In the genomic region with DNA sequence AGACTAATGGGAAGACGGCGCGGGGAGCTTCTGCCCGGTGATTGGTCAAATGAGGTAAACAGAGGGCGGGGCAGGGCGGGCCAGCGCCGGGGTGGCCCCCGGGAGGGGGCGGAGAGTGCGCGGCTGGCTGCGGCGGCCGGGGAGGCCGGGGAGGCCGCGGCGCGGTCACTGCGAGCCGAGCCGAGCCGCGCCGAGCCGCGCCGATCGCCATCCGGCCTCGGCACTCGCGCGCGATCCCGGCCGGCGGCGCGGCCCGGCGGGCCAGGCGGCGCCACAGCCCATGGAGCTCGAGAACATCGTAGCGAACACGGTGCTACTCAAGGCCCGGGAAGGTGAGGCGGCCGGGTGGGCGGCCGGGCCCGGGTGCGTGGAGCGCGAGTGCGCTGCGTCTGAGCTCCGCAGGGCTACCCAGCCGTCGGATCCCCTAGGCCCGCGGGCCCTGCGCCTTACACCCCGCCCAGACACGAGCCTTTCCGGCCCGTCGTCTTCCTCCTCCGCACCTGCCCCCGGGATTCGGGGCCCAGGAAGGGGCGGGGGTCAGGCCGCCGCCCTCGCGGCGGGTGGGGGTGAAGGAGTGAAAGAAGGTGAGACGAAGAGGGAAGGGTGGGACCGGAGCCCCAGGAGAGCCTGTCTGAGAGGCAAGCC, we compare ENCODE assay signal across 8 cellular contexts. TPM values are rescaled to one million over a fixed set of nuclear protein-coding genes. Genes with fewer than 3 reads are reported as not detected.
DNase-seq lines count a peak whose midpoint lies in the region; ATAC-seq and TF ChIP-seq lines count a peak whose summit lies in the region.

GRK6 (plus strand) TSS at position 111 of the 645 bp plus-strand sequence; CDS start at position 281, 170 bp downstream.

- H3K4me2 ChIP-seq in fibroblast of lung (ENCODE audit: extremely low read depth, insufficient read depth, low read length): peak within 1 kb of the TSS; percentile 99
- peak within 1 kb of the TSS; percentile 77 for H3K4me2 ChIP-seq in neural cell (ENCODE audit: low read length)

- DNase-seq in GM13977 (ENCODE audit: low spot score) (peak; percentile 57), HFFc6 (no peak), NCI-H69 (lab: John Stamatoyannopoulos, UW) (peak; percentile 76), fibroblast of lung (ENCODE audit: low read depth in 2 of 2) (no peak), NCI-H1436 treated with DMSO at 0.1 percent for 48 hours (lab: John Stamatoyannopoulos, UW) (no peak)
- DNase-seq in activated T-cell treated with anti-CD3 and anti-CD28 coated beads, Interleukin-2, amount 50 U/mL, for 72 hours: peak; percentile 74 to 78

- H3K4me3 Mint-ChIP-seq in HFFc6: peak within 1 kb of the TSS; percentile 90
- peak within 1 kb of the TSS; percentile 93 to 95 for H3K4me3 Mint-ChIP-seq in activated T-cell treated with anti-CD3 and anti-CD28 coated beads, Interleukin-2, amount 50 U/mL, for 72 hours

- peak within 1 kb of the TSS; percentile 86 for H2AFZ ChIP-seq in fibroblast of lung (ENCODE audit: low read length)
- peak within 1 kb of the TSS; percentile 73 for H2AFZ ChIP-seq in neural cell (ENCODE audit: low read depth, low read length)

- H3K27ac ChIP-seq in fibroblast of lung (ENCODE audit: insufficient read depth, low read length) (peak within 1 kb of the TSS; percentile 91), neural cell (ENCODE audit: low read length) (peak within 1 kb of the TSS; percentile 88)

- H3K4me1 Mint-ChIP-seq in HFFc6 (ENCODE audit: low read depth): peaks cover 27% of the 10 kb centered on the region
- H3K4me1 Mint-ChIP-seq in activated T-cell treated with anti-CD3 and anti-CD28 coated beads, Interleukin-2, amount 50 U/mL, for 72 hours (ENCODE audit: low read depth): peaks cover 50% of the 10 kb centered on the region

- no peaks in the 10 kb centered on the region for H3F3A ChIP-seq in neural cell (ENCODE audit: insufficient read depth, low read length, poor library complexity, severe bottlenecking)

- H3K36me3 ChIP-seq in fibroblast of lung (ENCODE audit: control insufficient read depth, insufficient read depth, low read length) (peaks cover 5% of the 10 kb centered on the region), neural cell (ENCODE audit: insufficient read depth, low read length) (no peaks in the 10 kb centered on the region)

- no peaks in the 10 kb centered on the region for H3K9me3 Mint-ChIP-seq in HFFc6
- H3K9me3 Mint-ChIP-seq in activated T-cell treated with anti-CD3 and anti-CD28 coated beads, Interleukin-2, amount 50 U/mL, for 72 hours: no peaks in the 10 kb centered on the region

- in situ Hi-C loops in GM13977 (cut with MboI; ENCODE audit: low pct_unique_long_range_greater_than_20kb, low sequenced_read_pairs, unreplicated experiment): no loop called here

- H3K27me3 ChIP-seq in fibroblast of lung (ENCODE audit: control insufficient read depth, insufficient read depth, low read length) (no peaks in the 10 kb centered on the region), neural cell (ENCODE audit: insufficient read depth, low read depth, low read length) (no peaks in the 10 kb centered on the region)

- peak; percentile 51 for TF ChIP-seq RAD21 in neural cell (conservative IDR thresholded peaks at IDR 0.05)

- no peak for TF ChIP-seq EP300 in neural cell (conservative IDR thresholded peaks at IDR 0.05; ENCODE audit: poor library complexity, severe bottlenecking)

- peak within 1 kb of the TSS; percentile 97 for H3K9ac ChIP-seq in fibroblast of lung (ENCODE audit: insufficient read depth, low read length)
- H3K9ac ChIP-seq in neural cell (ENCODE audit: low read length): peak within 1 kb of the TSS; percentile 83

- peaks cover 12% of the 10 kb centered on the region for H3K4me1 ChIP-seq in fibroblast of lung (ENCODE audit: control insufficient read depth, extremely low read depth, insufficient read depth, low read length)

- peaks cover 2% of the 10 kb centered on the region for H3K27me3 Mint-ChIP-seq in HFFc6 (ENCODE audit: insufficient read depth)
- no peaks in the 10 kb centered on the region for H3K27me3 Mint-ChIP-seq in activated T-cell treated with anti-CD3 and anti-CD28 coated beads, Interleukin-2, amount 50 U/mL, for 72 hours (ENCODE audit: low read depth)

- H3K9me3 ChIP-seq in fibroblast of lung (ENCODE audit: control insufficient read depth, insufficient read depth, low read depth, low read length) (no peaks in the 10 kb centered on the region), neural cell (ENCODE audit: low read length) (no peaks in the 10 kb centered on the region)

- peak within 1 kb of the TSS; percentile 94 for H3K27ac Mint-ChIP-seq in HFFc6
- H3K27ac Mint-ChIP-seq in activated T-cell treated with anti-CD3 and anti-CD28 coated beads, Interleukin-2, amount 50 U/mL, for 72 hours: peak within 1 kb of the TSS; percentile 86

- no peaks in the 10 kb centered on the region for H3K9me2 ChIP-seq in neural cell (ENCODE audit: insufficient read depth, low read length)

- no peaks in the 10 kb centered on the region for H4K20me1 ChIP-seq in fibroblast of lung (ENCODE audit: control insufficient read depth, extremely low read depth, insufficient read depth, low read length)
- H4K20me1 ChIP-seq in neural cell (ENCODE audit: insufficient read depth): no peaks in the 10 kb centered on the region

- TF ChIP-seq CTCF in GM13977 (IDR thresholded peaks at IDR 0.05; ENCODE audit: extremely low read depth, insufficient read depth, missing control alignments): no peak
- no peak for TF ChIP-seq CTCF in HFFc6 (IDR thresholded peaks at IDR 0.05)
- no peak for TF ChIP-seq CTCF in fibroblast of lung (conservative IDR thresholded peaks at IDR 0.05 in 1 of 2, IDR thresholded peaks at IDR 0.05 in 1 of 2; ENCODE audit: low read depth in 1 of 2, low read length in 2 of 2)
- TF ChIP-seq CTCF in neural cell (IDR thresholded peaks at IDR 0.05; ENCODE audit: poor library complexity, severe bottlenecking): no peak

- H3K79me2 ChIP-seq in fibroblast of lung (ENCODE audit: control insufficient read depth, insufficient read depth, low read length) (peaks cover 21% of the 10 kb centered on the region), neural cell (replicated peaks; ENCODE audit: insufficient read depth, low read length) (peaks cover 18% of the 10 kb centered on the region)

- H3K36me3 Mint-ChIP-seq in HFFc6 (ENCODE audit: low read depth): no peaks in the 10 kb centered on the region; the same call in 1 of the 2 replicates
- peaks cover 2 to 9% of the 10 kb centered on the region in 2 donors for H3K36me3 Mint-ChIP-seq in activated T-cell treated with anti-CD3 and anti-CD28 coated beads, Interleukin-2, amount 50 U/mL, for 72 hours (ENCODE audit: insufficient read depth in 2 of 2)

- H3K4me3 ChIP-seq in fibroblast of lung (replicated peaks in 1 of 4; ENCODE audit: control extremely low read depth in 1 of 4, insufficient read depth in 1 of 4, low read depth in 3 of 4, low read length in 4 of 4) (peak within 1 kb of the TSS; percentile 75 to 88 (median 82)), neural cell (ENCODE audit: low read length) (peak within 1 kb of the TSS; percentile 94)

- peak; percentile 6 to 61 for ATAC-seq in activated T-cell treated with anti-CD3 and anti-CD28 coated beads, Interleukin-2, amount 50 U/mL, for 72 hours (replicated peaks in 1 of 2)
- ATAC-seq in HG03095 (IDR thresholded peaks at IDR 0.05; ENCODE audit: unreplicated experiment): no peak

TF ChIP-seq in neural cell, 6 proteins besides CTCF, POLR2A, EP300 and RAD21:
- TF ChIP-seq SMC3 (conservative IDR thresholded peaks at IDR 0.05; ENCODE audit: poor library complexity) (peak; percentile 46), EZH2 (IDR thresholded peaks at IDR 0.05; ENCODE audit: borderline replicate concordance, insufficient read depth, low read length, poor library complexity, severe bottlenecking) (no peak), TAF1 (IDR thresholded peaks at IDR 0.05; ENCODE audit: low read depth) (no peak), POLR2AphosphoS5 (IDR thresholded peaks at IDR 0.05) (peak; percentile 40), MXI1 (conservative IDR thresholded peaks at IDR 0.05; ENCODE audit: poor library complexity, severe bottlenecking) (peak; percentile 70), REST (IDR thresholded peaks at IDR 0.05; ENCODE audit: borderline replicate concordance) (no peak)

RNA-seq across cellular contexts. Expression of gene GRK6, which starts in this region (rescaled TPM):
- total RNA-seq in HFFc6 (2021; fragmentation: NEBNext Ultra II Directional; extraction: Animal tissue kit (Norgen Biotek cat#: 25700)): 10 to 100 TPM; 25.8 to 30.7 (median 28.0) TPM
- total RNA-seq in activated T-cell treated with anti-CD3 and anti-CD28 coated beads, Interleukin-2, amount 50 U/mL, for 72 hours: 100 to 1,000 TPM; 133 to 135 TPM
- total RNA-seq in fibroblast of lung: 13.1 and 15.0 TPM in 2 replicates
- polyA plus RNA-seq in fibroblast of lung (15.8 and 23.4 TPM in 2 replicates), neural cell (22.6 and 26.5 TPM in 2 replicates)
- polyA plus RNA-seq in fibroblast of lung (2012): 16.0 and 28.2 TPM in 2 replicates
- polyA minus RNA-seq in fibroblast of lung (ENCODE audit: low replicate concordance) (9.2 and 18.0 TPM in 2 replicates), neural cell (38.1 and 38.5 TPM in 2 replicates)

Comparison
In these comparisons a context has a peak if more than half of its experiments do, and no peak if none do; other contexts are left out.
1. DNase-seq: peak in GM13977 (single experiment), NCI-H69 (single experiment) and activated T-cell treated with anti-CD3 and anti-CD28 coated beads, Interleukin-2, amount 50 U/mL, for 72 hours (2 of 2); none in HFFc6 (single experiment), fibroblast of lung (0 of 2) and NCI-H1436 treated with DMSO at 0.1 percent for 48 hours (single experiment).